ENCODE assay signal across 9 cellular contexts in genomic region chr9:112348993-112349333, GRCh38. TPM values are rescaled to one million over a fixed set of nuclear protein-coding genes. Genes with fewer than 3 reads are reported as not detected.
A peak's percentile ranks its signal among the peaks of the same experiment; 100 is the strongest.
DNase-seq lines count a peak whose midpoint lies in the region; ATAC-seq, FAIRE-seq and TF ChIP-seq lines count a peak whose summit lies in the region.
"Had no signal": no experiment of that assay in that cellular context is flagged by ENCODE, and none has a peak within 500 bp of the region (broad histone marks: within the 10 kb centered on the region; RNA-seq: fewer than 3 reads in every experiment).

No MANE protein-coding gene starts in this region.

- no peaks in the 10 kb centered on the region for H3K4me1 ChIP-seq in psoas muscle
- peaks cover 0 to 4% (median 0%) of the 10 kb centered on the region in 4 donors for H3K4me1 ChIP-seq in tibial nerve

- WGBS in psoas muscle, 3 donors = 64 to 69% (median 67%) methylated on average over 4 of the region's 4 CpGs
- WGBS in tibial nerve, 2 donors = 43 to 67% methylated on average over 4 of the region's 4 CpGs

- TF ChIP-seq EP300 in tibial nerve (IDR thresholded peaks at IDR 0.05) = no peak

- no peak for TF ChIP-seq POLR2A in tibial nerve (IDR thresholded peaks at IDR 0.05)

- DNase-seq in H7 (peak; percentile 12), WERI-Rb-1 (no peak), fibroblast of pulmonary artery (ENCODE audit: low read depth) (no peak), psoas muscle (no peak), urothelium cell line (ENCODE audit: low spot score) (no peak), G401 (ENCODE audit: low spot score) (no peak), tibial nerve (ENCODE audit: low spot score in 2 of 2) (no peak), T-helper 9 cell (no peak)

- H3K27ac ChIP-seq in WERI-Rb-1 = no peak overlapping the region
- H3K27ac ChIP-seq in psoas muscle = no peak overlapping the region
- H3K27ac ChIP-seq in tibial nerve = no peak overlapping the region

- H3K36me3 ChIP-seq in H7 (replicated peaks; ENCODE audit: control insufficient read depth, insufficient read depth, low read length) (no peaks in the 10 kb centered on the region), WERI-Rb-1 (no peaks in the 10 kb centered on the region), psoas muscle (ENCODE audit: insufficient read depth in 1 of 2, low read depth in 1 of 2) (no peaks in the 10 kb centered on the region), tibial nerve (no peaks in the 10 kb centered on the region)

- H3K27me3 ChIP-seq in H7 (ENCODE audit: control insufficient read depth, insufficient read depth, low read length) (no peaks in the 10 kb centered on the region), WERI-Rb-1 (ENCODE audit: insufficient read depth, low read depth, severe bottlenecking) (no peaks in the 10 kb centered on the region), psoas muscle (ENCODE audit: insufficient read depth in 3 of 3, low read length in 2 of 3) (no peaks in the 10 kb centered on the region), tibial nerve (no peaks in the 10 kb centered on the region)

- H3K4me3 ChIP-seq in H7 (ENCODE audit: insufficient read depth, low read depth, low read length) (no peak overlapping the region), WERI-Rb-1 (ENCODE audit: low read depth, low read length) (peak overlapping the region; percentile 53), fibroblast of pulmonary artery (replicated peaks; ENCODE audit: low read depth, low read length) (peak overlapping the region; percentile 57), psoas muscle (peak overlapping the region; percentile 57), tibial nerve (peak overlapping the region in 2 of 4 donors; percentile 26 to 50)
- H3K4me3 ChIP-seq: K562 had no signal

- peak in 1 of 4 donors; percentile 42 for ATAC-seq in psoas muscle
- ATAC-seq: K562 had no signal

- H3K9me3 ChIP-seq in WERI-Rb-1 (ENCODE audit: severe bottlenecking) (no peaks in the 10 kb centered on the region), psoas muscle (no peaks in the 10 kb centered on the region), tibial nerve (no peaks in the 10 kb centered on the region)

- no peak for TF ChIP-seq CTCF in WERI-Rb-1 (IDR thresholded peaks at IDR 0.05; ENCODE audit: low read depth, low read length)
- no peak for TF ChIP-seq CTCF in fibroblast of pulmonary artery (IDR thresholded peaks at IDR 0.05; ENCODE audit: low read length, missing control alignments)
- TF ChIP-seq CTCF in psoas muscle (IDR thresholded peaks at IDR 0.05) = no peak
- TF ChIP-seq CTCF in tibial nerve (IDR thresholded peaks at IDR 0.05) = no peak

- intact Hi-C loops in psoas muscle (cut with DNase I) = no loop called here

- FAIRE-seq in urothelium cell line (lab: Jason Lieb, UNC) = no peak
- FAIRE-seq: K562 had no signal

- in situ Hi-C loops in G401 (cut with HindIII; ENCODE audit: low sequenced_read_pairs) = no loop called here

RNA-seq across cellular contexts. Expression of gene PTBP3, which starts 15.5 kb away (rescaled TPM):
- total RNA-seq in H7 (2014; rRNA removed; shearing (Covaris generic)) = 57.5 and 109 TPM in 2 replicates
- 10 to 100 TPM in 2 of 4 donors, 1 to 10 TPM in 2; 8.9 to 26.9 (median 11.7) TPM for total RNA-seq in psoas muscle
- polyA plus RNA-seq in psoas muscle = 1 to 10 TPM; 2.8 to 9.1 (median 3.9) TPM
- 29.7 and 39.9 TPM in 2 replicates for total RNA-seq in G401 (2014; rRNA removed; shearing (Covaris generic))
- total RNA-seq in tibial nerve = 10 to 100 TPM; 25.9 to 46.5 (median 31.8) TPM

RNA-seq across cellular contexts. Expression of gene HSDL2, which starts 30.9 kb away (rescaled TPM):
- total RNA-seq in H7 (2014; rRNA removed; shearing (Covaris generic)) = 27.6 and 30.0 TPM in 2 replicates
- total RNA-seq in psoas muscle (100 to 1,000 TPM in 1 of 4 donors, 10 to 100 TPM in 3; 86.8 to 119 (median 95.3) TPM), tibial nerve (10 to 100 TPM; 34.1 to 48.9 (median 37.7) TPM)
- 10 to 100 TPM; 62.1 to 66.2 (median 64.9) TPM for polyA plus RNA-seq in psoas muscle
- 35.1 and 61.3 TPM in 2 replicates for total RNA-seq in G401 (2014; rRNA removed; shearing (Covaris generic))
